ENCODE assay signal across 23 cellular contexts in the genomic region with DNA sequence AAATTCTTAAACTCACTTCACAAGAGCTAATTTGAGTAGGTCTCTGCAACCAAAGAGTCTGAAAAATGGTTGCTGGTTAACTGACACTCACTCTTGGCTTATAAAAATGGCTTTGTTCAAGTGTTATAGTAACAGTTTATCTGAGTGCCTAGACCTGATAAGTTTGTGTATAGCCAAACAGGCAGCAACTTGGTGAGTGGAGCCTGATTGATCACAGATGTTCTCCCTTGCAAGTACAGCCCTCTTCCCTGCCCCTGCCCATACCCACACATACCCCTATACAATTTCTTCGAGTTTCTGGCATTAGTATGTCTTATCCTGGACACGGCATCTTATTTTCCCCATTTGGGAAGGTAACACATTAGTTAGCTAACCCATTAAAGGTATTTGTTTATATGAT.
"Had no signal": no experiment of that assay in that cellular context is flagged by ENCODE, and none has a peak within 500 bp of the region (broad histone marks: within the 10 kb centered on the region; RNA-seq: fewer than 3 reads in every experiment).

No MANE protein-coding gene starts in this region.

- H3K4me2 ChIP-seq: hepatocyte, smooth muscle cell had no signal

- H3K4me3 ChIP-seq: hepatocyte, lower lobe of right lung, ovary, right atrium auricular region, right lobe of liver, smooth muscle cell, tibial nerve, uterus had no signal

- H3K36me3 ChIP-seq: lower lobe of right lung, ovary, right atrium auricular region, right lobe of liver, tibial nerve, uterus had no signal

- H3K9me3 Mint-ChIP-seq: nephron; stimulated activated memory B cell treated with anti-CD40 and anti-IgM and Interleukin-4, amounts not matched to agents 10 μg/mL and 1 μg/mL and 100 μg/mL, for 72 hours; stimulated activated naive CD8-positive, alpha-beta T cell treated with anti-CD3 and anti-CD28 coated beads, Interleukin-15, amount 100 ng/mL, for 72 hours had no signal

- H3K4me1 Mint-ChIP-seq: naive thymus-derived CD8-positive, alpha-beta T cell; stimulated activated memory B cell treated with anti-CD40 and anti-IgM and Interleukin-4, amounts not matched to agents 10 μg/mL and 1 μg/mL and 100 μg/mL, for 72 hours; stimulated activated naive CD8-positive, alpha-beta T cell treated with anti-CD3 and anti-CD28 coated beads, Interleukin-15, amount 100 ng/mL, for 72 hours had no signal

- H3K27me3 Mint-ChIP-seq: stimulated activated memory B cell treated with anti-CD40 and anti-IgM and Interleukin-4, amounts not matched to agents 10 μg/mL and 1 μg/mL and 100 μg/mL, for 72 hours; type B pancreatic cell had no signal

- DNase-seq: islet precursor cell; left cardiac atrium; lower lobe of right lung; mammary epithelial cell; mesenchymal stem cell; naive thymus-derived CD8-positive, alpha-beta T cell; ovary; right lobe of liver; stimulated activated CD4-positive, alpha-beta T cell treated with anti-CD3 and anti-CD28 coated beads, Interleukin-1b, Interleukin-23, amount 100 ng/mL, for 48 hours; stimulated activated CD4-positive, alpha-beta T cell treated with anti-CD3 and anti-CD28 coated beads, Interleukin-2, amount 100 ng/mL, for 48 hours; stimulated activated CD4-positive, alpha-beta T cell treated with anti-CD3 and anti-CD28 coated beads, Interleukin-4, amount 100 ng/mL, for 4 hours; stimulated activated CD8-positive, alpha-beta memory T cell treated with anti-CD3 and anti-CD28 coated beads, Interleukin-4, amount 100 ng/mL, for 48 hours; stimulated activated naive CD4-positive, alpha-beta T cell treated with Interleukin-2 at 50 U/mL for 16 hours; stimulated activated naive CD8-positive, alpha-beta T cell treated with anti-CD3 and anti-CD28 coated beads, Interleukin-15, amount 100 ng/mL, for 72 hours; substantia nigra; uterus had no signal

- H3K4me3 Mint-ChIP-seq: naive thymus-derived CD8-positive, alpha-beta T cell; nephron; stimulated activated memory B cell treated with anti-CD40 and anti-IgM and Interleukin-4, amounts not matched to agents 10 μg/mL and 1 μg/mL and 100 μg/mL, for 72 hours; stimulated activated naive CD8-positive, alpha-beta T cell treated with anti-CD3 and anti-CD28 coated beads, Interleukin-15, amount 100 ng/mL, for 72 hours; type B pancreatic cell had no signal

- H2AFZ ChIP-seq: hepatocyte had no signal

- H3K27ac Mint-ChIP-seq: naive thymus-derived CD8-positive, alpha-beta T cell; nephron; stimulated activated memory B cell treated with anti-CD40 and anti-IgM and Interleukin-4, amounts not matched to agents 10 μg/mL and 1 μg/mL and 100 μg/mL, for 72 hours; type B pancreatic cell had no signal

- H3K27ac ChIP-seq: hepatocyte, lower lobe of right lung, ovary, right atrium auricular region, right lobe of liver, tibial nerve, uterus had no signal

- H3K9me3 ChIP-seq: lower lobe of right lung, ovary, right atrium auricular region, right lobe of liver, tibial nerve, uterus had no signal

- H3K27me3 ChIP-seq: hepatocyte, ovary, right atrium auricular region, right lobe of liver, tibial nerve, uterus had no signal

- H3K36me3 Mint-ChIP-seq: naive thymus-derived CD8-positive, alpha-beta T cell; stimulated activated memory B cell treated with anti-CD40 and anti-IgM and Interleukin-4, amounts not matched to agents 10 μg/mL and 1 μg/mL and 100 μg/mL, for 72 hours; type B pancreatic cell had no signal

- ATAC-seq: left cardiac atrium; lower lobe of right lung; naive thymus-derived CD8-positive, alpha-beta T cell; stimulated activated memory B cell treated with anti-CD40 and anti-IgM and Interleukin-4, amounts not matched to agents 10 μg/mL and 1 μg/mL and 100 μg/mL, for 72 hours; stimulated activated naive CD8-positive, alpha-beta T cell treated with anti-CD3 and anti-CD28 coated beads, Interleukin-15, amount 100 ng/mL, for 72 hours had no signal

- H3K4me1 ChIP-seq: lower lobe of right lung, right atrium auricular region, right lobe of liver, uterus had no signal

- H3K79me2 ChIP-seq: hepatocyte had no signal
